Comparison of ENCODE assay signal across 34 cellular contexts in the genomic region with DNA sequence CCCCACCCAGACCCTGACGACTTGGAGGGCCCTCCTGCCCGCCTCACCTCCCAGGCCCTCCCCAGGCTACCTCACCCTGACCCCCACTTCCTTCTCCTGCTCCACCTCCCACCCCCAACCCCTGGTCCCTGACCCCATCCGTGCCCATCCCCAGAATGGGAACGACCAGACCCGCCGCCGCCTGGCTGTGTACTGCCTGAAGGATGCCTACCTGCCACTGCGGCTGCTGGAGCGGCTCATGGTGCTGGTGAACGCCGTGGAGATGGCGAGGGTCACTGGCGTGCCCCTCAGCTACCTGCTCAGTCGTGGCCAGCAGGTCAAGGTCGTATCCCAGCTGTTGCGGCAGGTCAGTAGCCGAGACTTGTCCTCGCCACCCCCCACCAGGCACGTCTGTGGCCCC. TPM values are rescaled to one million over a fixed set of nuclear protein-coding genes. Genes with fewer than 3 reads are reported as not detected.
"Had no signal": no experiment of that assay in that cellular context is flagged by ENCODE, and none has a peak within 500 bp of the region (broad histone marks: within the 10 kb centered on the region; RNA-seq: fewer than 3 reads in every experiment).

No MANE protein-coding gene starts in this region.

- ATAC-seq: activated CD4-positive, alpha-beta T cell treated with anti-CD3 and anti-CD28 coated beads for 36 hours; activated CD8-positive, alpha-beta memory T cell treated with anti-CD3 and anti-CD28 coated beads, Interleukin-2, amount 10 ng/mL, durations not matched to agents 7 days and 5 days; activated CD8-positive, alpha-beta T cell treated with anti-CD3 and anti-CD28 coated beads, Interleukin-2, amount 10 ng/mL, durations not matched to agents 7 days and 5 days; effector memory CD8-positive, alpha-beta T cell; foreskin keratinocyte; gastrocnemius medialis; heart left ventricle had no signal

- H3K4me1 ChIP-seq: esophagus muscularis mucosa, foreskin keratinocyte, gastrocnemius medialis, heart left ventricle had no signal

- H3K9me3 ChIP-seq: esophagus muscularis mucosa, gastrocnemius medialis, heart left ventricle had no signal

- H3K9me3 Mint-ChIP-seq: activated CD4-positive, alpha-beta memory T cell treated with anti-CD3 and anti-CD28 coated beads for 36 hours; activated CD4-positive, alpha-beta T cell treated with anti-CD3 and anti-CD28 coated beads, Interleukin-2, amount 10 ng/mL, durations not matched to agents 24 days and 14 days; activated naive CD4-positive, alpha-beta T cell treated with anti-CD3 and anti-CD28 coated beads, Interleukin-2, amount 50 U/mL, for 24 hours; activated naive CD8-positive, alpha-beta T cell treated with anti-CD3 and anti-CD28 coated beads, Interleukin-2, amount 10 ng/mL, durations not matched to agents 7 days and 5 days; central memory CD8-positive, alpha-beta T cell; dendritic cell treated with granulocyte-macrophage colony-stimulating factor and Interleukin-4, amounts not matched to agents 40 ng/mL and 50 ng/mL, for 4 days; effector memory CD8-positive, alpha-beta T cell had no signal

- FAIRE-seq: astrocyte, bronchial epithelial cell had no signal

- H3K4me3 Mint-ChIP-seq: activated CD4-positive, alpha-beta memory T cell treated with anti-CD3 and anti-CD28 coated beads for 36 hours; activated CD4-positive, alpha-beta T cell treated with anti-CD3 and anti-CD28 coated beads for 36 hours; activated CD4-positive, alpha-beta T cell treated with anti-CD3 and anti-CD28 coated beads, Interleukin-2, amount 10 ng/mL, durations not matched to agents 24 days and 14 days; activated CD8-positive, alpha-beta memory T cell treated with anti-CD3 and anti-CD28 coated beads, Interleukin-2, amount 10 ng/mL, durations not matched to agents 7 days and 5 days; activated CD8-positive, alpha-beta T cell treated with anti-CD3 and anti-CD28 coated beads, Interleukin-2, amount 10 ng/mL, durations not matched to agents 7 days and 5 days; activated naive CD4-positive, alpha-beta T cell treated with anti-CD3 and anti-CD28 coated beads, Interleukin-2, amount 50 U/mL, for 24 hours; activated naive CD8-positive, alpha-beta T cell treated with anti-CD3 and anti-CD28 coated beads, Interleukin-2, amount 10 ng/mL, durations not matched to agents 7 days and 5 days; central memory CD8-positive, alpha-beta T cell; dendritic cell treated with granulocyte-macrophage colony-stimulating factor and Interleukin-4, amounts not matched to agents 40 ng/mL and 50 ng/mL, for 4 days; effector memory CD8-positive, alpha-beta T cell had no signal

- H3K27ac ChIP-seq: brain microvascular endothelial cell, coronary artery, dorsolateral prefrontal cortex, esophagus muscularis mucosa, foreskin keratinocyte, gastrocnemius medialis, heart left ventricle had no signal

- DNase-seq: activated CD4-positive, alpha-beta memory T cell treated with anti-CD3 and anti-CD28 coated beads for 36 hours; activated CD4-positive, alpha-beta T cell treated with anti-CD3 and anti-CD28 coated beads for 36 hours; activated CD4-positive, alpha-beta T cell treated with anti-CD3 and anti-CD28 coated beads, Interleukin-2, amount 10 ng/mL, durations not matched to agents 24 days and 14 days; activated CD4-positive, CD25-positive, alpha-beta regulatory T cell; activated CD4-positive, CD25-positive, alpha-beta regulatory T cell treated with anti-CD3 and anti-CD28 coated beads, Interleukin-2, amount 50 U/mL, for 72 hours; activated CD8-positive, alpha-beta memory T cell treated with anti-CD3 and anti-CD28 coated beads, Interleukin-2, amount 10 ng/mL, durations not matched to agents 7 days and 5 days; activated CD8-positive, alpha-beta memory T cell treated with anti-CD3 and anti-CD28 coated beads, Interleukin-2, amount 50 U/mL, for 4 hours; activated CD8-positive, alpha-beta T cell treated with anti-CD3 and anti-CD28 coated beads, Interleukin-2, amount 10 ng/mL, durations not matched to agents 7 days and 5 days; activated gamma-delta T cell; activated naive CD4-positive, alpha-beta T cell treated with Interleukin-2 at 50 U/mL for 16 hours; activated naive CD8-positive, alpha-beta T cell treated with anti-CD3 and anti-CD28 coated beads, Interleukin-2, amount 10 ng/mL, durations not matched to agents 7 days and 5 days; activated T-cell treated with anti-CD3 and anti-CD28 coated beads, Interleukin-2, amount 50 U/mL, for 1 hour; activated T-cell treated with anti-CD3 and anti-CD28 coated beads, Interleukin-2, amount 50 U/mL, for 48 hours; amniotic stem cell; anterior cingulate cortex; brain microvascular endothelial cell; dorsolateral prefrontal cortex; effector CD4-positive, alpha-beta T cell; effector memory CD8-positive, alpha-beta T cell; erythroblast; foreskin keratinocyte; gastrocnemius medialis; glutamatergic neuron; heart left ventricle; T-helper 2 cell had no signal

- H3K27me3 Mint-ChIP-seq: activated CD4-positive, alpha-beta memory T cell treated with anti-CD3 and anti-CD28 coated beads for 36 hours; activated CD4-positive, alpha-beta T cell treated with anti-CD3 and anti-CD28 coated beads for 36 hours; activated CD4-positive, alpha-beta T cell treated with anti-CD3 and anti-CD28 coated beads, Interleukin-2, amount 10 ng/mL, durations not matched to agents 24 days and 14 days; activated CD8-positive, alpha-beta memory T cell treated with anti-CD3 and anti-CD28 coated beads, Interleukin-2, amount 10 ng/mL, durations not matched to agents 7 days and 5 days; activated naive CD4-positive, alpha-beta T cell treated with anti-CD3 and anti-CD28 coated beads, Interleukin-2, amount 50 U/mL, for 24 hours; activated naive CD8-positive, alpha-beta T cell treated with anti-CD3 and anti-CD28 coated beads, Interleukin-2, amount 10 ng/mL, durations not matched to agents 7 days and 5 days; central memory CD8-positive, alpha-beta T cell; dendritic cell treated with granulocyte-macrophage colony-stimulating factor and Interleukin-4, amounts not matched to agents 40 ng/mL and 50 ng/mL, for 4 days; effector memory CD8-positive, alpha-beta T cell had no signal

- H3K4me3 ChIP-seq: coronary artery, dorsolateral prefrontal cortex, esophagus muscularis mucosa, gastrocnemius medialis, heart left ventricle had no signal

- H3K4me1 Mint-ChIP-seq: activated CD4-positive, alpha-beta T cell treated with anti-CD3 and anti-CD28 coated beads for 36 hours; activated CD4-positive, alpha-beta T cell treated with anti-CD3 and anti-CD28 coated beads, Interleukin-2, amount 10 ng/mL, durations not matched to agents 24 days and 14 days; activated CD8-positive, alpha-beta memory T cell treated with anti-CD3 and anti-CD28 coated beads, Interleukin-2, amount 10 ng/mL, durations not matched to agents 7 days and 5 days; activated naive CD4-positive, alpha-beta T cell treated with anti-CD3 and anti-CD28 coated beads, Interleukin-2, amount 50 U/mL, for 24 hours; activated naive CD8-positive, alpha-beta T cell treated with anti-CD3 and anti-CD28 coated beads, Interleukin-2, amount 10 ng/mL, durations not matched to agents 7 days and 5 days; central memory CD8-positive, alpha-beta T cell had no signal

- H3K27ac Mint-ChIP-seq: activated CD4-positive, alpha-beta memory T cell treated with anti-CD3 and anti-CD28 coated beads for 36 hours; activated CD4-positive, alpha-beta T cell treated with anti-CD3 and anti-CD28 coated beads for 36 hours; activated CD4-positive, alpha-beta T cell treated with anti-CD3 and anti-CD28 coated beads, Interleukin-2, amount 10 ng/mL, durations not matched to agents 24 days and 14 days; activated CD8-positive, alpha-beta memory T cell treated with anti-CD3 and anti-CD28 coated beads, Interleukin-2, amount 10 ng/mL, durations not matched to agents 7 days and 5 days; activated CD8-positive, alpha-beta T cell treated with anti-CD3 and anti-CD28 coated beads, Interleukin-2, amount 10 ng/mL, durations not matched to agents 7 days and 5 days; activated naive CD4-positive, alpha-beta T cell treated with anti-CD3 and anti-CD28 coated beads, Interleukin-2, amount 50 U/mL, for 24 hours; activated naive CD8-positive, alpha-beta T cell treated with anti-CD3 and anti-CD28 coated beads, Interleukin-2, amount 10 ng/mL, durations not matched to agents 7 days and 5 days; dendritic cell treated with granulocyte-macrophage colony-stimulating factor and Interleukin-4, amounts not matched to agents 40 ng/mL and 50 ng/mL, for 4 days had no signal

- H3K27me3 ChIP-seq: brain microvascular endothelial cell, dorsolateral prefrontal cortex, esophagus muscularis mucosa, foreskin keratinocyte, gastrocnemius medialis, heart left ventricle had no signal

RNA-seq across cellular contexts. Expression of a gene that starts 11.9 kb away (rescaled TPM):
- total RNA-seq: bronchial epithelial cell, cardiac septum, cerebellum, foreskin keratinocyte had no signal
- polyA plus RNA-seq: foreskin keratinocyte had no signal

RNA-seq across cellular contexts. Expression of a gene that starts 25.9 kb away (rescaled TPM):
- total RNA-seq: activated CD8-positive, alpha-beta memory T cell treated with anti-CD3 and anti-CD28 coated beads, Interleukin-2, amount 10 ng/mL, durations not matched to agents 7 days and 5 days; activated CD8-positive, alpha-beta T cell treated with anti-CD3 and anti-CD28 coated beads, Interleukin-2, amount 10 ng/mL, durations not matched to agents 7 days and 5 days; astrocyte; bronchial epithelial cell; cardiac septum; esophagus muscularis mucosa; foreskin keratinocyte had no signal
- polyA plus RNA-seq: foreskin keratinocyte, heart left ventricle had no signal

RNA-seq across cellular contexts. Expression of a gene that starts 41.4 kb away (rescaled TPM):
- total RNA-seq: astrocyte had no signal
